21 cellular contexts compared by ENCODE assay signal in the genomic region with DNA sequence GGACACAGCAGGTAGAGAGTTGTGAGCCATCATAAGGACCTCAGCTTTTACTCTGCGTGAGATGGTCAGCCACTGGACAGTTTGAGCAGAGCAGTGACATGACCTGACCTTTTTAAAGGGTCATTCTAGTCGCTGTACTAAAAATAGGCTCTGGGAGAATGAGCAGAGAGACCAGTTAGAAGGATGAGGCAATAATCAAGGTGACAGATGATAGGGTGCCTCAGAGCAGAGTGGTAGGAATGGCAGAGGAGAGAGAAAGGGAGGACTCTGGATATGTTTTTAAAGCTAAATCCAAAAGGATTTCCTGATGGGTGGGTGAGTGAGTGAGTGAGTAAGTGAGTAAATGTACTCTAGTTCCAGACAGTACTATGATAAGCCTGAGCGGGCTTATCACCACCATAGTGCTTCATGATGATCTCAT.
DNase-seq lines count a peak whose midpoint lies in the region; ATAC-seq lines count a peak whose summit lies in the region.
"Had no signal": no experiment of that assay in that cellular context is flagged by ENCODE, and none has a peak within 500 bp of the region (broad histone marks: within the 10 kb centered on the region; RNA-seq: fewer than 3 reads in every experiment).

No MANE protein-coding gene starts in this region.

- H3K4ac ChIP-seq in trophoblast cell (ENCODE audit: low read depth, low read length): no peak overlapping the region

- H3K9ac ChIP-seq in trophoblast cell (ENCODE audit: low read length) (no peak overlapping the region), Karpas-422 (ENCODE audit: low read length) (no peak overlapping the region)

- H2BK12ac ChIP-seq in trophoblast cell (ENCODE audit: low read length): peak overlapping the region; percentile 32

- no peak overlapping the region for H3K23ac ChIP-seq in trophoblast cell (ENCODE audit: low read length)

- H3K36me3 ChIP-seq in trophoblast cell (ENCODE audit: control insufficient read depth in 1 of 2, insufficient read depth in 2 of 2, low read length in 2 of 2): no peaks in the 10 kb centered on the region
- H3K36me3 ChIP-seq in Karpas-422 (ENCODE audit: insufficient read depth, low read length): no peaks in the 10 kb centered on the region
- no peaks in the 10 kb centered on the region for H3K36me3 ChIP-seq in HAP-1 (replicated peaks)
- H3K36me3 ChIP-seq: neutrophil, SJSA1, WERI-Rb-1 had no signal

- no peak overlapping the region for H4K8ac ChIP-seq in trophoblast cell (ENCODE audit: low read depth, low read length)

- peak; percentile 99 for DNase-seq in HuH-7.5 (ENCODE audit: low spot score)
- DNase-seq in caudate nucleus (lab: John Stamatoyannopoulos, UW): no peak
- DNase-seq in hepatic stellate cell (ENCODE audit: low spot score): peak; percentile 12
- DNase-seq in trophoblast cell: peak in 1 of 2 donors; percentile 26
- no peak for DNase-seq in Karpas-422
- no peak for DNase-seq in HAP-1 (ENCODE audit: low spot score in 2 of 2)
- DNase-seq: activated CD8-positive, alpha-beta T cell treated with anti-CD3 and anti-CD28 coated beads for 36 hours; activated naive CD8-positive, alpha-beta T cell treated with anti-CD3 and anti-CD28 coated beads for 36 hours; CD8-positive, alpha-beta memory T cell; head of caudate nucleus; islet precursor cell; NCI-H1930; NCI-H510A; T-helper 17 cell; WERI-Rb-1 had no signal

- H3K14ac ChIP-seq in trophoblast cell (ENCODE audit: low read length): no peak overlapping the region

- H3K27me3 ChIP-seq in trophoblast cell (ENCODE audit: insufficient read depth, low read length): no peaks in the 10 kb centered on the region
- H3K27me3 ChIP-seq in Karpas-422 (ENCODE audit: low read length): no peaks in the 10 kb centered on the region
- H3K27me3 ChIP-seq in HAP-1 (ENCODE audit: low read depth): no peaks in the 10 kb centered on the region
- H3K27me3 ChIP-seq: neutrophil, SJSA1 had no signal

- peaks cover 8 to 17% of the 10 kb centered on the region in 2 experiments for H3K4me1 ChIP-seq in trophoblast cell (ENCODE audit: control insufficient read depth in 1 of 2, insufficient read depth in 2 of 2, low read length in 2 of 2)
- no peaks in the 10 kb centered on the region for H3K4me1 ChIP-seq in Karpas-422 (ENCODE audit: low read length)
- peaks cover 11% of the 10 kb centered on the region for H3K4me1 ChIP-seq in HAP-1
- H3K4me1 ChIP-seq: SJSA1 had no signal

- no peak overlapping the region for H4K12ac ChIP-seq in trophoblast cell (ENCODE audit: low read depth, low read length)

- in situ Hi-C loops in HAP-1 (cut with MboI; ENCODE audit: low sequenced_read_pairs): no loop called here

- no peak for ATAC-seq in HG03095 (IDR thresholded peaks at IDR 0.05; ENCODE audit: unreplicated experiment)
- no peak for ATAC-seq in GM21360 (IDR thresholded peaks at IDR 0.05; ENCODE audit: unreplicated experiment)
- ATAC-seq: activated CD8-positive, alpha-beta T cell treated with anti-CD3 and anti-CD28 coated beads for 36 hours; esophagus mucosa; sciatic nerve; T-helper 17 cell had no signal

- H4K91ac ChIP-seq in trophoblast cell (ENCODE audit: low read depth, low read length): no peak overlapping the region

- H3K4me2 ChIP-seq in trophoblast cell (ENCODE audit: low read length): no peak overlapping the region
- no peak overlapping the region for H3K4me2 ChIP-seq in Karpas-422 (ENCODE audit: low read depth, low read length, poor library complexity, severe bottlenecking)

- H3K9me2 ChIP-seq in Karpas-422 (replicated peaks; ENCODE audit: insufficient read depth, low read length): no peaks in the 10 kb centered on the region

- H3K79me2 ChIP-seq in trophoblast cell (ENCODE audit: control insufficient read depth, insufficient read depth, low read length, poor library complexity) (no peaks in the 10 kb centered on the region), Karpas-422 (ENCODE audit: low read length) (no peaks in the 10 kb centered on the region)

- H2AFZ ChIP-seq in trophoblast cell (ENCODE audit: insufficient read depth, low read length, poor library complexity): no peak overlapping the region
- H2AFZ ChIP-seq in Karpas-422 (ENCODE audit: low read length): no peak overlapping the region

- no peak overlapping the region for H2BK5ac ChIP-seq in trophoblast cell (ENCODE audit: low read depth, low read length, poor library complexity)

- WGBS in trophoblast cell (ENCODE audit: extremely low coverage, insufficient coverage, insufficient read length): no CpG with 5 or more reads among the region's 3 CpGs

- H3K18ac ChIP-seq in trophoblast cell (ENCODE audit: low read length): no peak overlapping the region

- H2AK5ac ChIP-seq in trophoblast cell (ENCODE audit: low read length): no peak overlapping the region

- H3K27ac ChIP-seq in caudate nucleus (ENCODE audit: low read depth, low read length) (peak overlapping the region; percentile 84), trophoblast cell (ENCODE audit: low read depth, low read length) (no peak overlapping the region), Karpas-422 (ENCODE audit: low read length) (no peak overlapping the region)
- H3K27ac ChIP-seq: neutrophil, SJSA1, WERI-Rb-1 had no signal

- no peaks in the 10 kb centered on the region for H3K9me3 ChIP-seq in trophoblast cell (ENCODE audit: insufficient read depth, low read depth, low read length)
- H3K9me3 ChIP-seq in Karpas-422 (ENCODE audit: low read length): no peaks in the 10 kb centered on the region
- no peaks in the 10 kb centered on the region for H3K9me3 ChIP-seq in HAP-1
- H3K9me3 ChIP-seq: neutrophil, SJSA1 had no signal

- H3K4me3 ChIP-seq in trophoblast cell (ENCODE audit: low read depth, low read length): no peak overlapping the region
- H3K4me3 ChIP-seq in Karpas-422 (ENCODE audit: low read length): no peak overlapping the region
- no peak overlapping the region for H3K4me3 ChIP-seq in HAP-1
- H3K4me3 ChIP-seq: SJSA1 had no signal

- peaks cover 9% of the 10 kb centered on the region for H3K79me1 ChIP-seq in trophoblast cell (ENCODE audit: low read length)

- no peaks in the 10 kb centered on the region for H4K20me1 ChIP-seq in Karpas-422 (ENCODE audit: insufficient read depth, low read depth, low read length)

- H2BK120ac ChIP-seq in trophoblast cell (ENCODE audit: insufficient read depth, low read length, poor library complexity): no peak overlapping the region

Comparison
In these comparisons a context has a peak if more than half of its experiments do, and no peak if none do; other contexts are left out.
1. DNase-seq: peak in HuH-7.5 (single experiment) and hepatic stellate cell (single experiment); none in caudate nucleus (0 of 61), Karpas-422 (single experiment) and HAP-1 (0 of 2).